ENCODE assay signal across 15 cellular contexts in the genomic region with DNA sequence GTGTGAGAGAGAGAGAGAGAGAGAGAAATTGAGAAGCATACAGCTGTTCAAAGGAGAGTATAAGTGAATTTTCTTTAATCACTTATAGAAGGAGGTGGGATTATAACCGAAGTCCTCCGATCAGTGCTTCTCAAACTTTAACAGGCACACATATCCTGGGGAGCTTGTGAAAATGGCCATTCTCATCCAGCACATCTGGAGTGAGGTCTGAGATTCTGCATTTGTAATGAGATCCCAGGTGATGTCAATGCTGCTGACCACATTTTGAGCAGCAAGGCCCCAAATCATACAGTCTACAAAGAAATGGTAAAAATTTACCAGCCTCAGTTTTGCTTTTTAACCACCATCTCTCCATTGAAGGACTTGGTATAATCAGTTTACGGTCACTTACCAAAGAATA.
DNase-seq lines count a peak whose midpoint lies in the region; ATAC-seq and TF ChIP-seq lines count a peak whose summit lies in the region.
"Had no signal": no experiment of that assay in that cellular context is flagged by ENCODE, and none has a peak within 500 bp of the region (broad histone marks: within the 10 kb centered on the region; RNA-seq: fewer than 3 reads in every experiment).

No MANE protein-coding gene starts in this region.

- H4K20me1 ChIP-seq in BLaER1 treated with 17β-estradiol and CSF1 and Interleukin-3, amounts not matched to agents 10 nM and 100 nM, result no peaks in the 10 kb centered on the region

- ATAC-seq in GM19397 (IDR thresholded peaks at IDR 0.05; ENCODE audit: unreplicated experiment) (peak; percentile 25), HG02885 (IDR thresholded peaks at IDR 0.05; ENCODE audit: poor library complexity, unreplicated experiment) (peak; percentile 14), HG03575 (IDR thresholded peaks at IDR 0.05; ENCODE audit: extremely low read depth, insufficient number of reproducible peaks, low FRiP score, unreplicated experiment) (peak; percentile 16), foreskin keratinocyte (no peak)
- ATAC-seq in CD4-positive, alpha-beta T cell (ENCODE audit: poor library complexity), result no peak
- ATAC-seq: A549; activated naive CD8-positive, alpha-beta T cell treated with anti-CD3 and anti-CD28 coated beads, Interleukin-2, amount 50 U/mL, for 24 hours had no signal

- peak overlapping the region in 10 of 11 experiments; percentile 1 to 58 (median 43); a peak in 12 of 22 replicates for H3K4me2 ChIP-seq in BLaER1 treated with 17β-estradiol and CSF1 and Interleukin-3, amounts not matched to agents 10 nM and 100 nM
- H3K4me2 ChIP-seq: A549 had no signal

- no peak for TF ChIP-seq CTCF in foreskin keratinocyte (conservative IDR thresholded peaks at IDR 0.05)
- TF ChIP-seq CTCF in CD4-positive, alpha-beta T cell (IDR thresholded peaks at IDR 0.05), result no peak

- DNase-seq in activated T-cell treated with anti-CD3 and anti-CD28 coated beads for 4 hours (no peak), foreskin keratinocyte (no peak)
- no peak for DNase-seq in CD4-positive, alpha-beta T cell
- DNase-seq in stimulated activated CD4-positive, alpha-beta T cell treated with anti-CD3 and anti-CD28 coated beads, Interleukin-4, amount 100 ng/mL, for 24 hours, result no peak
- DNase-seq: activated CD4-positive, alpha-beta memory T cell treated with anti-CD3 and anti-CD28 coated beads for 36 hours; activated naive CD8-positive, alpha-beta T cell treated with anti-CD3 and anti-CD28 coated beads, Interleukin-2, amount 50 U/mL, for 24 hours; DMS79; dorsolateral prefrontal cortex; NCI-H524 treated with DMSO at 0.1 percent for 48 hours had no signal

- H3K9me3 Mint-ChIP-seq in CD4-positive, alpha-beta T cell, result no peaks in the 10 kb centered on the region
- H3K9me3 Mint-ChIP-seq: activated CD4-positive, alpha-beta memory T cell treated with anti-CD3 and anti-CD28 coated beads for 36 hours; activated naive CD8-positive, alpha-beta T cell treated with anti-CD3 and anti-CD28 coated beads, Interleukin-2, amount 50 U/mL, for 24 hours had no signal

- H3K27ac ChIP-seq in BLaER1 treated with 17β-estradiol and CSF1 and Interleukin-3, amounts not matched to agents 10 nM and 100 nM, result peak overlapping the region in 1 of 11 experiments; percentile 21; a peak in 1 of 22 replicates
- no peak overlapping the region for H3K27ac ChIP-seq in foreskin keratinocyte
- H3K27ac ChIP-seq in CD4-positive, alpha-beta T cell (ENCODE audit: low read depth, low read length), result no peak overlapping the region
- H3K27ac ChIP-seq: A549, dorsolateral prefrontal cortex, right atrium auricular region had no signal

- H3K36me3 ChIP-seq in BLaER1 treated with 17β-estradiol and CSF1 and Interleukin-3, amounts not matched to agents 10 nM and 100 nM, result no peaks in the 10 kb centered on the region
- H3K36me3 ChIP-seq: right atrium auricular region had no signal

- H3K27me3 ChIP-seq in BLaER1 treated with 17β-estradiol and CSF1 and Interleukin-3, amounts not matched to agents 10 nM and 100 nM, result no peaks in the 10 kb centered on the region
- H3K27me3 ChIP-seq in foreskin keratinocyte, result no peaks in the 10 kb centered on the region
- H3K27me3 ChIP-seq in CD4-positive, alpha-beta T cell (ENCODE audit: control insufficient read depth, insufficient read depth, low read length), result no peaks in the 10 kb centered on the region
- H3K27me3 ChIP-seq: right atrium auricular region had no signal

- POLR2A ChIA-PET in CD4-positive, alpha-beta T cell (lab: Charles Lee), result interaction anchor here (1.3 kb wide), 1 partner anchor 9 kb away, joined by 4 read pairs; no protein-coding TSS in a partner anchor

- intact Hi-C loops in CD4-positive, alpha-beta T cell (cut with DNase I, micrococcal nuclease), result no loop called here

- H3K27me3 Mint-ChIP-seq in CD4-positive, alpha-beta T cell, result no peaks in the 10 kb centered on the region
- H3K27me3 Mint-ChIP-seq: activated naive CD8-positive, alpha-beta T cell treated with anti-CD3 and anti-CD28 coated beads, Interleukin-2, amount 50 U/mL, for 24 hours had no signal

- peaks cover 6 to 26% (median 15%) of the 10 kb centered on the region in 10 experiments; a peak in 17 of 20 replicates for H3K4me1 ChIP-seq in BLaER1 treated with 17β-estradiol and CSF1 and Interleukin-3, amounts not matched to agents 10 nM and 100 nM
- H3K4me1 ChIP-seq in foreskin keratinocyte, result peaks cover 7% of the 10 kb centered on the region

- H3K9me3 ChIP-seq in BLaER1 treated with 17β-estradiol and CSF1 and Interleukin-3, amounts not matched to agents 10 nM and 100 nM (replicated peaks in 1 of 11), result no peaks in the 10 kb centered on the region
- no peaks in the 10 kb centered on the region for H3K9me3 ChIP-seq in CD4-positive, alpha-beta T cell (ENCODE audit: control insufficient read depth, low read length)
- H3K9me3 ChIP-seq: A549, right atrium auricular region had no signal

- no peak overlapping the region for H3K4me3 ChIP-seq in BLaER1 treated with 17β-estradiol and CSF1 and Interleukin-3, amounts not matched to agents 10 nM and 100 nM
- H3K4me3 ChIP-seq: A549, dorsolateral prefrontal cortex, right atrium auricular region had no signal

- CTCF ChIA-PET in CD4-positive, alpha-beta T cell (lab: Charles Lee), result interaction anchor here (0.7 kb wide), 1 partner anchor 12 kb away, joined by 3 read pairs; no protein-coding TSS in a partner anchor

- H3K4me3 Mint-ChIP-seq in CD4-positive, alpha-beta T cell, result no peak overlapping the region
- H3K4me3 Mint-ChIP-seq: activated CD4-positive, alpha-beta memory T cell treated with anti-CD3 and anti-CD28 coated beads for 36 hours; activated naive CD8-positive, alpha-beta T cell treated with anti-CD3 and anti-CD28 coated beads, Interleukin-2, amount 50 U/mL, for 24 hours had no signal

- peaks cover 5% of the 10 kb centered on the region for H3K4me1 Mint-ChIP-seq in CD4-positive, alpha-beta T cell (ENCODE audit: low read depth)

- H3K9ac ChIP-seq in BLaER1 treated with 17β-estradiol and CSF1 and Interleukin-3, amounts not matched to agents 10 nM and 100 nM, result no peak overlapping the region

- no peak overlapping the region for H3K27ac Mint-ChIP-seq in CD4-positive, alpha-beta T cell
- H3K27ac Mint-ChIP-seq: activated CD4-positive, alpha-beta memory T cell treated with anti-CD3 and anti-CD28 coated beads for 36 hours; activated naive CD8-positive, alpha-beta T cell treated with anti-CD3 and anti-CD28 coated beads, Interleukin-2, amount 50 U/mL, for 24 hours had no signal

- no peaks in the 10 kb centered on the region for H3K36me3 Mint-ChIP-seq in CD4-positive, alpha-beta T cell (ENCODE audit: low read depth)
- H3K36me3 Mint-ChIP-seq: activated CD4-positive, alpha-beta memory T cell treated with anti-CD3 and anti-CD28 coated beads for 36 hours had no signal

Comparison
In these comparisons a context has a peak if more than half of its experiments do, and no peak if none do; other contexts are left out.
1. ATAC-seq: peak in GM19397 (single experiment), HG02885 (single experiment) and HG03575 (single experiment); none in foreskin keratinocyte (single experiment) and CD4-positive, alpha-beta T cell (single experiment).